Comparison of ENCODE assay signal across 16 cellular contexts in genomic region chr15:65857718-65858402, GRCh38. TPM values are rescaled to one million over a fixed set of nuclear protein-coding genes. Genes with fewer than 3 reads are reported as not detected.
DNase-seq lines count a peak whose midpoint lies in the region; ATAC-seq and TF ChIP-seq lines count a peak whose summit lies in the region.
"Had no signal": no experiment of that assay in that cellular context is flagged by ENCODE, and none has a peak within 500 bp of the region (broad histone marks: within the 10 kb centered on the region; RNA-seq: fewer than 3 reads in every experiment).

No MANE protein-coding gene starts in this region.

- peaks cover 16% of the 10 kb centered on the region for H3K4me1 Mint-ChIP-seq in activated T-cell treated with anti-CD3 and anti-CD28 coated beads, Interleukin-2, amount 50 U/mL, for 24 hours (ENCODE audit: low read depth)
- H3K4me1 Mint-ChIP-seq in stimulated activated naive B cell treated with anti-CD40 and anti-IgM and Interleukin-4, amounts not matched to agents 10 μg/mL and 1 μg/mL and 100 μg/mL, for 72 hours: peaks cover 13 to 22% of the 10 kb centered on the region in 2 donors

- no peaks in the 10 kb centered on the region for H3K36me3 Mint-ChIP-seq in activated T-cell treated with anti-CD3 and anti-CD28 coated beads, Interleukin-2, amount 50 U/mL, for 24 hours (ENCODE audit: low read depth)
- H3K36me3 Mint-ChIP-seq in stimulated activated naive B cell treated with anti-CD40 and anti-IgM and Interleukin-4, amounts not matched to agents 10 μg/mL and 1 μg/mL and 100 μg/mL, for 72 hours: no peaks in the 10 kb centered on the region

- no peaks in the 10 kb centered on the region for H3K27me3 Mint-ChIP-seq in activated T-cell treated with anti-CD3 and anti-CD28 coated beads, Interleukin-2, amount 50 U/mL, for 24 hours
- H3K27me3 Mint-ChIP-seq in stimulated activated naive B cell treated with anti-CD40 and anti-IgM and Interleukin-4, amounts not matched to agents 10 μg/mL and 1 μg/mL and 100 μg/mL, for 72 hours: no peaks in the 10 kb centered on the region

- no peaks in the 10 kb centered on the region for H3K36me3 ChIP-seq in RWPE2 (ENCODE audit: low read depth)
- H3K36me3 ChIP-seq: left lung had no signal

- H3K4me3 Mint-ChIP-seq in activated T-cell treated with anti-CD3 and anti-CD28 coated beads, Interleukin-2, amount 50 U/mL, for 24 hours: no peak overlapping the region
- no peak overlapping the region for H3K4me3 Mint-ChIP-seq in stimulated activated naive B cell treated with anti-CD40 and anti-IgM and Interleukin-4, amounts not matched to agents 10 μg/mL and 1 μg/mL and 100 μg/mL, for 72 hours
- H3K4me3 Mint-ChIP-seq: activated CD4-positive, alpha-beta T cell treated with anti-CD3 and anti-CD28 coated beads, Interleukin-2, amount 10 ng/mL, durations not matched to agents 7 days and 5 days; activated T-cell treated with anti-CD3 and anti-CD28 coated beads, Interleukin-2, amount 50 U/mL, for 72 hours had no signal

- DNase-seq in activated T-cell treated with anti-CD3 and anti-CD28 coated beads, Interleukin-2, amount 50 U/mL, for 24 hours: no peak
- DNase-seq in activated T-cell treated with anti-CD3 and anti-CD28 coated beads for 4 hours (no peak), RWPE2 (ENCODE audit: low spot score) (no peak), iris pigment epithelial cell (ENCODE audit: low read depth) (peak; percentile 47), amygdala (lab: John Stamatoyannopoulos, UW) (no peak), foreskin keratinocyte (no peak)
- no peak for DNase-seq in stimulated activated naive B cell treated with anti-CD40 and anti-IgM and Interleukin-4, amounts not matched to agents 10 μg/mL and 1 μg/mL and 100 μg/mL, for 72 hours
- DNase-seq: ACHN; activated CD4-positive, alpha-beta T cell treated with anti-CD3 and anti-CD28 coated beads, Interleukin-2, amount 10 ng/mL, durations not matched to agents 7 days and 5 days; activated T-cell treated with anti-CD3 and anti-CD28 coated beads, Interleukin-2, amount 50 U/mL, for 72 hours; aorta; Caco-2; dermis blood vessel endothelial cell; left lung; NK-92 treated with Interleukin-12 subunit alpha and Interleukin-12 subunit beta, amount 100 ng/mL, for 24 hours had no signal

- H3K27ac ChIP-seq in RWPE2 (ENCODE audit: poor library complexity, severe bottlenecking): no peak overlapping the region
- no peak overlapping the region for H3K27ac ChIP-seq in foreskin keratinocyte
- H3K27ac ChIP-seq: left lung had no signal

- no peaks in the 10 kb centered on the region for H3K27me3 ChIP-seq in RWPE2 (ENCODE audit: insufficient read depth, poor library complexity, severe bottlenecking)
- no peaks in the 10 kb centered on the region for H3K27me3 ChIP-seq in foreskin keratinocyte
- H3K27me3 ChIP-seq: left lung had no signal

- no peak overlapping the region for H3K4me3 ChIP-seq in RWPE2 (ENCODE audit: severe bottlenecking)
- H3K4me3 ChIP-seq: left lung had no signal

- ATAC-seq in RWPE2 (ENCODE audit: low read depth): 0 out of 3 replicates have a peak, but pooled peaks have one; percentile 20
- peak; percentile 33 to 52 for ATAC-seq in stimulated activated naive B cell treated with anti-CD40 and anti-IgM and Interleukin-4, amounts not matched to agents 10 μg/mL and 1 μg/mL and 100 μg/mL, for 72 hours (replicated peaks)
- ATAC-seq in GM21390 (IDR thresholded peaks at IDR 0.05; ENCODE audit: unreplicated experiment): no peak
- ATAC-seq in foreskin keratinocyte: no peak
- ATAC-seq: left lung had no signal

- no peaks in the 10 kb centered on the region for H3K9me3 ChIP-seq in RWPE2 (ENCODE audit: severe bottlenecking)
- H3K9me3 ChIP-seq: Caco-2, left lung had no signal

- TF ChIP-seq CTCF in RWPE2 (IDR thresholded peaks at IDR 0.05; ENCODE audit: poor library complexity, severe bottlenecking): no peak
- TF ChIP-seq CTCF in foreskin keratinocyte (conservative IDR thresholded peaks at IDR 0.05): no peak

- H3K9me3 Mint-ChIP-seq in activated T-cell treated with anti-CD3 and anti-CD28 coated beads, Interleukin-2, amount 50 U/mL, for 24 hours: no peaks in the 10 kb centered on the region
- H3K9me3 Mint-ChIP-seq in stimulated activated naive B cell treated with anti-CD40 and anti-IgM and Interleukin-4, amounts not matched to agents 10 μg/mL and 1 μg/mL and 100 μg/mL, for 72 hours: no peaks in the 10 kb centered on the region
- H3K9me3 Mint-ChIP-seq: activated CD4-positive, alpha-beta T cell treated with anti-CD3 and anti-CD28 coated beads, Interleukin-2, amount 10 ng/mL, durations not matched to agents 7 days and 5 days; activated T-cell treated with anti-CD3 and anti-CD28 coated beads, Interleukin-2, amount 50 U/mL, for 72 hours had no signal

- peak overlapping the region; percentile 45 for H3K27ac Mint-ChIP-seq in activated T-cell treated with anti-CD3 and anti-CD28 coated beads, Interleukin-2, amount 50 U/mL, for 24 hours
- no peak overlapping the region for H3K27ac Mint-ChIP-seq in stimulated activated naive B cell treated with anti-CD40 and anti-IgM and Interleukin-4, amounts not matched to agents 10 μg/mL and 1 μg/mL and 100 μg/mL, for 72 hours
- H3K27ac Mint-ChIP-seq: activated T-cell treated with anti-CD3 and anti-CD28 coated beads, Interleukin-2, amount 50 U/mL, for 72 hours had no signal

- no peaks in the 10 kb centered on the region for H3K4me1 ChIP-seq in RWPE2 (ENCODE audit: insufficient read depth, poor library complexity, severe bottlenecking)
- H3K4me1 ChIP-seq in foreskin keratinocyte: no peaks in the 10 kb centered on the region
- H3K4me1 ChIP-seq: Caco-2, left lung had no signal

RNA-seq across cellular contexts. Expression of gene RAB11A, which starts 11.4 kb away (rescaled TPM):
- total RNA-seq in foreskin keratinocyte: 226 and 228 TPM in 2 replicates
- 238 and 246 TPM in 2 replicates for polyA plus RNA-seq in foreskin keratinocyte

Comparison
In these comparisons a context has a peak if more than half of its experiments do, and no peak if none do; other contexts are left out.
1. ATAC-seq: peak in RWPE2 (single experiment) and stimulated activated naive B cell treated with anti-CD40 and anti-IgM and Interleukin-4, amounts not matched to agents 10 μg/mL and 1 μg/mL and 100 μg/mL, for 72 hours (2 of 2); none in GM21390 (single experiment) and foreskin keratinocyte (single experiment).